In genomic region chr2:216533504-216534068, GRCh38 we compare ENCODE assay signal across 20 cellular contexts. TPM values are rescaled to one million over a fixed set of nuclear protein-coding genes. Genes with fewer than 3 reads are reported as not detected.
DNase-seq lines count a peak whose midpoint lies in the region; ATAC-seq and TF ChIP-seq lines count a peak whose summit lies in the region.
"Had no signal": no experiment of that assay in that cellular context is flagged by ENCODE, and none has a peak within 500 bp of the region (broad histone marks: within the 10 kb centered on the region; RNA-seq: fewer than 3 reads in every experiment).

No MANE protein-coding gene starts in this region.

- no peak overlapping the region for H3K4me3 ChIP-seq in heart left ventricle
- H3K4me3 ChIP-seq in epithelial cell of esophagus (ENCODE audit: low read length): no peak overlapping the region
- H3K4me3 ChIP-seq: A549, upper lobe of right lung had no signal

- no peaks in the 10 kb centered on the region for H3K27me3 ChIP-seq in heart left ventricle
- H3K27me3 ChIP-seq: brain microvascular endothelial cell, upper lobe of right lung had no signal

- H3K36me3 Mint-ChIP-seq in nephron (ENCODE audit: low read depth) (no peaks in the 10 kb centered on the region), type B pancreatic cell (no peaks in the 10 kb centered on the region)
- no peaks in the 10 kb centered on the region for H3K36me3 Mint-ChIP-seq in activated T-cell treated with anti-CD3 and anti-CD28 coated beads, Interleukin-2, amount 50 U/mL, for 4 hours (ENCODE audit: insufficient read depth)
- H3K36me3 Mint-ChIP-seq: stimulated activated naive B cell treated with anti-CD40 and anti-IgM and Interleukin-4, amounts not matched to agents 10 μg/mL and 1 μg/mL and 100 μg/mL, for 72 hours had no signal

- peak overlapping the region in 10 of 12 donors; percentile 12 to 90 (median 87) for H3K27ac ChIP-seq in heart left ventricle
- H3K27ac ChIP-seq: A549, brain microvascular endothelial cell, C4-2B, upper lobe of right lung had no signal

- no peaks in the 10 kb centered on the region for H3K9me3 ChIP-seq in heart left ventricle
- H3K9me3 ChIP-seq: A549, upper lobe of right lung had no signal

- H3K27me3 Mint-ChIP-seq in nephron (ENCODE audit: low read depth) (no peaks in the 10 kb centered on the region), type B pancreatic cell (no peaks in the 10 kb centered on the region)
- H3K27me3 Mint-ChIP-seq in activated T-cell treated with anti-CD3 and anti-CD28 coated beads, Interleukin-2, amount 50 U/mL, for 4 hours (ENCODE audit: low read depth): no peaks in the 10 kb centered on the region

- H3K4me1 Mint-ChIP-seq in nephron: peaks cover 67% of the 10 kb centered on the region
- peaks cover 53% of the 10 kb centered on the region for H3K4me1 Mint-ChIP-seq in type B pancreatic cell (ENCODE audit: unreplicated experiment)
- H3K4me1 Mint-ChIP-seq in activated T-cell treated with anti-CD3 and anti-CD28 coated beads, Interleukin-2, amount 50 U/mL, for 4 hours (ENCODE audit: low read depth): no peaks in the 10 kb centered on the region
- H3K4me1 Mint-ChIP-seq: stimulated activated naive B cell treated with anti-CD40 and anti-IgM and Interleukin-4, amounts not matched to agents 10 μg/mL and 1 μg/mL and 100 μg/mL, for 72 hours had no signal

- H3K9me3 Mint-ChIP-seq in nephron: no peaks in the 10 kb centered on the region
- H3K9me3 Mint-ChIP-seq in type B pancreatic cell: no peaks in the 10 kb centered on the region
- no peaks in the 10 kb centered on the region for H3K9me3 Mint-ChIP-seq in activated T-cell treated with anti-CD3 and anti-CD28 coated beads, Interleukin-2, amount 50 U/mL, for 4 hours
- H3K9me3 Mint-ChIP-seq: stimulated activated naive B cell treated with anti-CD40 and anti-IgM and Interleukin-4, amounts not matched to agents 10 μg/mL and 1 μg/mL and 100 μg/mL, for 72 hours had no signal

- peaks cover 18 to 60% (median 39%) of the 10 kb centered on the region in 12 donors for H3K4me1 ChIP-seq in heart left ventricle

- no peak for TF ChIP-seq POLR2A in heart left ventricle (IDR thresholded peaks at IDR 0.05)

- 74 to 86% (median 83%) methylated on average over 8 of the region's 8 CpGs for WGBS in heart left ventricle, 4 donors

- no peak for ATAC-seq in heart left ventricle
- no peak for ATAC-seq in left cardiac atrium
- ATAC-seq in GM21367 (IDR thresholded peaks at IDR 0.05; ENCODE audit: unreplicated experiment): no peak
- ATAC-seq in activated T-cell treated with anti-CD3 and anti-CD28 coated beads, Interleukin-2, amount 50 U/mL, for 4 hours: no peak
- ATAC-seq: A549; HCT116; stimulated activated naive B cell treated with anti-CD40 and anti-IgM and Interleukin-4, amounts not matched to agents 10 μg/mL and 1 μg/mL and 100 μg/mL, for 72 hours; upper lobe of right lung had no signal

- no peaks in the 10 kb centered on the region for H3K36me3 ChIP-seq in heart left ventricle
- H3K36me3 ChIP-seq: brain microvascular endothelial cell, upper lobe of right lung had no signal

- no peak for TF ChIP-seq CTCF in heart left ventricle (IDR thresholded peaks at IDR 0.05)
- TF ChIP-seq CTCF in epithelial cell of esophagus (IDR thresholded peaks at IDR 0.05; ENCODE audit: insufficient read depth, low read depth, low read length, missing control alignments): no peak
- no peak for TF ChIP-seq CTCF in nephron (IDR thresholded peaks at IDR 0.05; ENCODE audit: unreplicated experiment in 3 of 3)
- TF ChIP-seq CTCF in type B pancreatic cell (conservative IDR thresholded peaks at IDR 0.05): no peak

- DNase-seq in heart left ventricle: no peak
- no peak for DNase-seq in left cardiac atrium
- DNase-seq in epithelial cell of esophagus (ENCODE audit: low read depth): peak; percentile 90
- DNase-seq in type B pancreatic cell (ENCODE audit: extremely low spot score, unreplicated experiment): no peak
- DNase-seq in SHP77 (lab: John Stamatoyannopoulos, UW): no peak
- DNase-seq in activated T-cell treated with anti-CD3 and anti-CD28 coated beads, Interleukin-2, amount 50 U/mL, for 4 hours: no peak
- DNase-seq: activated CD4-positive, alpha-beta T cell treated with anti-CD3 and anti-CD28 coated beads, Interleukin-2, amount 50 U/mL, for 48 hours; activated naive CD4-positive, alpha-beta T cell treated with anti-CD3 and anti-CD28 coated beads, Interleukin-2, amount 50 U/mL, for 16 hours; brain microvascular endothelial cell; DMS79; hypothalamus; Kasumi-1; posterior cingulate gyrus; stimulated activated naive B cell treated with anti-CD40 and anti-IgM and Interleukin-4, amounts not matched to agents 10 μg/mL and 1 μg/mL and 100 μg/mL, for 72 hours; upper lobe of right lung had no signal

- intact Hi-C loops in heart left ventricle (cut with DNase I) (loop anchor here in 3 of 10 donors (5.0 to 10.0 kb wide), 3 partner anchors 59 to 104 kb away; no protein-coding TSS in a partner anchor), left cardiac atrium (cut with DNase I) (loop anchor here (10.0 kb wide), 1 partner anchor 61 kb away; no protein-coding TSS in a partner anchor)

- H3K27ac Mint-ChIP-seq in nephron (peak overlapping the region; percentile 80 to 86 (median 84)), type B pancreatic cell (peak overlapping the region; percentile 18)
- H3K27ac Mint-ChIP-seq: stimulated activated naive B cell treated with anti-CD40 and anti-IgM and Interleukin-4, amounts not matched to agents 10 μg/mL and 1 μg/mL and 100 μg/mL, for 72 hours had no signal

- H3K4me3 Mint-ChIP-seq in nephron: no peak overlapping the region
- H3K4me3 Mint-ChIP-seq in type B pancreatic cell: no peak overlapping the region
- H3K4me3 Mint-ChIP-seq in activated T-cell treated with anti-CD3 and anti-CD28 coated beads, Interleukin-2, amount 50 U/mL, for 4 hours: no peak overlapping the region
- H3K4me3 Mint-ChIP-seq: stimulated activated naive B cell treated with anti-CD40 and anti-IgM and Interleukin-4, amounts not matched to agents 10 μg/mL and 1 μg/mL and 100 μg/mL, for 72 hours had no signal

RNA-seq across cellular contexts. Expression of gene RPL37A, which starts 34.9 kb away (rescaled TPM):
- 1,000 to 10,000 TPM in 7 of 9 donors, 100 to 1,000 TPM in 2; 602 to 2,166 (median 1,938) TPM for total RNA-seq in heart left ventricle
- polyA plus RNA-seq in heart left ventricle: 1,000 to 10,000 TPM; 3,067 to 3,426 TPM
- 1,000 to 10,000 TPM; 1,877 to 1,963 TPM for total RNA-seq in left cardiac atrium
- 3,063 and 3,098 TPM in 2 replicates for total RNA-seq in type B pancreatic cell (ENCODE audit: low replicate concordance)
- 1,000 to 10,000 TPM; 4,221 to 4,335 (median 4,249) TPM for total RNA-seq in activated T-cell treated with anti-CD3 and anti-CD28 coated beads, Interleukin-2, amount 50 U/mL, for 4 hours
